In the genomic region with DNA sequence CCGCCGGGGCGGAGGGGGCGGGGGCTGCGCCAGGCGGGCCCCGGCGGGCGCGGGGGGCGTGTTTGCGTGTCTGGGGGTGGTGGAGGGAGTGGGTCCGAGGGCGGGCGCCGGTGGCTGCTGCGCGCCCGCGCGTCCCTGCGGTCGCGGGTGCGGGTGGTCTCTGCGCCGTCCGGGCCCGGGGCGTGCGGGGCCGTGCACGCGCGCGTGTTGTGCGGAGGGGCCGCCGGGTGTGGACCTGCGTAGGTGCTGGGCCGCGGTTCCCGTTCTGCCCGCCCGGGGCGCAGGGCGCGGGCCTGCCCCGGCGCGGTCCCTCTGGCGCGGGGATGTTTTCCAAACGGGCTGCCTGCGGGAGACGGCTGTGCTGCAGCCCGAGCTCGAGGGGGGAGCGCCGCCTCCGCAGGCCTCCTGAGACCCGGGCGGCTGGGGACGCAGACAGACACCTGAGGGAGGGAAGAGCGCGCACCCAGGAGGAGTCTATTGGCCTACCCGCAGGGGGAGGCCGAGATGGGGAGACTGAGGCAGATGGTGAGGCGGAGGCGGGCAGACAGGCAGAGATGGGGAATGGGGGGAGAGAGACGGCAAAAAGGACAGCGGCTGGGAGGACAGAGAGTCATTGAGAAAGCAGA, we compare ENCODE assay signal across 8 cellular contexts. TPM values are rescaled to one million over a fixed set of nuclear protein-coding genes. Genes with fewer than 3 reads are reported as not detected.
A peak's percentile ranks its signal among the peaks of the same experiment; 100 is the strongest.
DNase-seq lines count a peak whose midpoint lies in the region; ATAC-seq and TF ChIP-seq lines count a peak whose summit lies in the region.

No MANE protein-coding gene starts in this region.

- H3K4me3 ChIP-seq in OCI-LY3 (ENCODE audit: low read length) = peak overlapping the region; percentile 86
- peak overlapping the region; percentile 50 to 70 (median 56) for H3K4me3 ChIP-seq in right lobe of liver
- peak overlapping the region; percentile 49 to 81 (median 78) for H3K4me3 ChIP-seq in subcutaneous abdominal adipose tissue (ENCODE audit: low read depth in 1 of 5, low read length in 5 of 5)

- H2AFZ ChIP-seq in OCI-LY3 (ENCODE audit: low read depth, low read length) = peak overlapping the region; percentile 3; the same call in 1 of the 2 replicates

- no peaks in the 10 kb centered on the region for H4K20me1 ChIP-seq in OCI-LY3 (ENCODE audit: insufficient read depth, low read length)

- WGBS in right lobe of liver (ENCODE audit: insufficient coverage, low coverage, low lambda C conversion rate, missing lambda C conversion rate) = 9% methylated on average over 17 of the region's 72 CpGs

- H3K9me3 ChIP-seq in OCI-LY3 (ENCODE audit: insufficient read depth, low read length) (no peaks in the 10 kb centered on the region), right lobe of liver (no peaks in the 10 kb centered on the region), subcutaneous abdominal adipose tissue (ENCODE audit: control insufficient read depth in 5 of 5, low read length in 5 of 5) (peaks cover 0 to 6% (median 0%) of the 10 kb centered on the region in 5 donors)

- H3K79me2 ChIP-seq in OCI-LY3 (ENCODE audit: low read length) = no peaks in the 10 kb centered on the region

- H3K27me3 ChIP-seq in OCI-LY3 (ENCODE audit: low read depth, low read length) (no peaks in the 10 kb centered on the region), right lobe of liver (no peaks in the 10 kb centered on the region), subcutaneous abdominal adipose tissue (ENCODE audit: control insufficient read depth in 5 of 5, insufficient read depth in 4 of 5, low read length in 5 of 5) (no peaks in the 10 kb centered on the region)

- DNase-seq in stimulated activated CD4-positive, alpha-beta T cell treated with anti-CD3 and anti-CD28 coated beads, Interleukin-15, amount 100 ng/mL, for 24 hours = peak; percentile 61
- DNase-seq in stimulated activated CD4-positive, alpha-beta T cell treated with anti-CD3 and anti-CD28 coated beads, Interleukin-4, amount 100 ng/mL, for 1 hour = no peak
- peak in 20 of 61 donors; percentile 9 to 64 (median 26) for DNase-seq in caudate nucleus (lab: John Stamatoyannopoulos, UW)
- DNase-seq in right lobe of liver = no peak
- DNase-seq in UCSD-AML1 (lab: John Stamatoyannopoulos, UW; ENCODE audit: unreplicated experiment) = no peak

- ATAC-seq in HG02588 (IDR thresholded peaks at IDR 0.05; ENCODE audit: unreplicated experiment) = peak; percentile 26
- ATAC-seq in right lobe of liver = peak; percentile 1 to 12 (median 4)

- no peak for TF ChIP-seq POLR2A in right lobe of liver (IDR thresholded peaks at IDR 0.05)

- no peak overlapping the region for H3K27ac ChIP-seq in OCI-LY3 (ENCODE audit: low read length)
- peak overlapping the region; percentile 44 for H3K27ac ChIP-seq in caudate nucleus (ENCODE audit: low read depth, low read length)
- peak overlapping the region in 1 of 3 donors; percentile 18 for H3K27ac ChIP-seq in right lobe of liver
- no peak overlapping the region for H3K27ac ChIP-seq in subcutaneous abdominal adipose tissue (ENCODE audit: low read depth, low read length)

- no peak for TF ChIP-seq CTCF in OCI-LY3 (IDR thresholded peaks at IDR 0.05; ENCODE audit: low read depth, low read length)
- TF ChIP-seq CTCF in right lobe of liver (IDR thresholded peaks at IDR 0.05) = peak in 2 of 4 donors; percentile 13 to 38

- intact Hi-C loops in right lobe of liver (cut with DNase I) = no loop called here

- H3K4me2 ChIP-seq in OCI-LY3 (ENCODE audit: low read length) = peak overlapping the region; percentile 77

- H3K36me3 ChIP-seq in OCI-LY3 (replicated peaks; ENCODE audit: low read depth, low read length) (no peaks in the 10 kb centered on the region), right lobe of liver (no peaks in the 10 kb centered on the region), subcutaneous abdominal adipose tissue (ENCODE audit: control insufficient read depth in 5 of 5, insufficient read depth in 5 of 5, low read length in 5 of 5) (peaks cover 0 to 16% (median 7%) of the 10 kb centered on the region in 5 donors)

- H3K9ac ChIP-seq in OCI-LY3 (ENCODE audit: low read length) (peak overlapping the region; percentile 63), subcutaneous abdominal adipose tissue (ENCODE audit: low read length in 5 of 5) (peak overlapping the region in 4 of 5 donors; percentile 59 to 81 (median 70))

- peaks cover 21% of the 10 kb centered on the region for H3K4me1 ChIP-seq in OCI-LY3 (ENCODE audit: low read length)
- H3K4me1 ChIP-seq in right lobe of liver = peaks cover 0 to 8% (median 0%) of the 10 kb centered on the region in 4 donors
- peaks cover 2 to 25% (median 19%) of the 10 kb centered on the region in 5 donors for H3K4me1 ChIP-seq in subcutaneous abdominal adipose tissue (ENCODE audit: control insufficient read depth in 5 of 5, insufficient read depth in 5 of 5, low read length in 5 of 5)

RNA-seq across cellular contexts. Expression of gene PELI3, which starts 0.4 kb away (rescaled TPM):
- 1 to 10 TPM; 2.0 to 5.3 (median 3.2) TPM for total RNA-seq in right lobe of liver

RNA-seq across cellular contexts. Expression of gene DPP3, which starts 13.1 kb away (rescaled TPM):
- 10 to 100 TPM; 18.0 to 25.6 (median 22.0) TPM for total RNA-seq in right lobe of liver

RNA-seq across cellular contexts. Expression of gene MRPL11, which starts 28.5 kb away (rescaled TPM):
- total RNA-seq in right lobe of liver = 10 to 100 TPM; 17.6 to 34.1 (median 28.6) TPM

RNA-seq across cellular contexts. Expression of gene BBS1, which starts 43.3 kb away (rescaled TPM):
- 10 to 100 TPM in 4 of 6 experiments, 1 to 10 TPM in 2; 6.2 to 18.1 (median 11.2) TPM for total RNA-seq in right lobe of liver

RNA-seq across cellular contexts. Expression of gene NPAS4, which starts 46.3 kb away (rescaled TPM):
- not detected for total RNA-seq in right lobe of liver
